ENCODE assay signal across 20 cellular contexts in the genomic region with DNA sequence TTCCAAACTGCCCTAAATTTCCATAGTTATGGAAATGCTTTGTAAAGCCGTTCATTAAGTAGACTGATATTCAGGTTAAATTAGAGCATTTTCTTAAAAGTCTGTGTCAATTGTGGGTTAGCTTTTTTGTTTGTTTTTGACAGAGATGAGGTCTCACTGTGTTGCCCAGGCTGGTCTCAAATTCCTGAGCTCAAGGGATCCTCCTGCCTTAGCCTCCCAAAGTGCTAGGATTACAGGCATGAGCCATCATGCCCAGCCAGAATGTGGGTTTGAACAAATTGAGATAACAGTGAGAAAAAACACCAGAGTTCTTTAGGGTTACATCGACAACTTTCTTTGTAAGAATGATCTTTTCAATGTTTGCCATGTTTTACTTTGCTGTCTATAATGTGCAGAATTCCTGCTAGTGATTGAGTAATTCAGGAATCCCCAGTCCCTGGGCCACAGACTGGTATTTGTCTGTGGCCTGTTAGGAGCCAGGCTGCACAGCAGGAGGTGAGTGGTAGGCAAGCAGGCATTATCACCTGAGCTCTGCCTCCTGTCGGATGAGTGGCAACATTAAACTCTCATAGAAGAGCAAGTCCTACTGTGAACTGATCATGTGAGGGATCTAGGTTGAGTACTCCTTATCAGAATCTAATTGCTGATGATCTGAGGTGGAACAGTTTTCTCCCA.
DNase-seq lines count a peak whose midpoint lies in the region; ATAC-seq, FAIRE-seq and TF ChIP-seq lines count a peak whose summit lies in the region.
"Had no signal": no experiment of that assay in that cellular context is flagged by ENCODE, and none has a peak within 500 bp of the region (broad histone marks: within the 10 kb centered on the region; RNA-seq: fewer than 3 reads in every experiment).

No MANE protein-coding gene starts in this region.

- 77% methylated on average over 3 of the region's 3 CpGs; no CpG with 5 or more reads in 1 of the 2 experiments for WGBS in H1 (ENCODE audit: extremely low coverage in 1 of 2, insufficient coverage in 1 of 2, insufficient read length in 1 of 2, insufficient replicate concordance in 2 of 2, low coverage in 1 of 2, low lambda C conversion rate in 2 of 2, missing lambda C conversion rate in 1 of 2), 2 experiments
- WGBS in mesendoderm (ENCODE audit: extremely low coverage, insufficient coverage, low lambda C conversion rate): no CpG with 5 or more reads among the region's 3 CpGs

- H3K27me3 ChIP-seq in H1 (replicated peaks in 1 of 4; ENCODE audit: control insufficient read depth in 3 of 4, extremely low read depth in 1 of 4, insufficient read depth in 3 of 4, low read length in 3 of 4) (no peaks in the 10 kb centered on the region), mesendoderm (ENCODE audit: insufficient read depth, low read length, poor library complexity) (no peaks in the 10 kb centered on the region)
- H3K27me3 ChIP-seq: BLaER1 treated with 17β-estradiol and CSF1 and Interleukin-3, amounts not matched to agents 10 nM and 100 nM had no signal

- POLR2A ChIA-PET in H1 (lab: Charles Lee; ENCODE audit: partially characterized antibody): interaction anchor here (3.8 kb wide), 1 partner anchor 18 kb away, joined by 12 read pairs; no protein-coding TSS in a partner anchor

- H2AFZ ChIP-seq in H1 (ENCODE audit: low read length): no peak overlapping the region

- H3K56ac ChIP-seq in H1 (replicated peaks; ENCODE audit: insufficient read length, low read depth, low read length) (no peak overlapping the region), mesendoderm (ENCODE audit: low read length) (no peak overlapping the region)

- H3K4me1 ChIP-seq in H1 (replicated peaks in 1 of 4; ENCODE audit: control insufficient read depth in 3 of 4, insufficient read depth in 4 of 4, low read length in 3 of 4) (peaks cover 6 to 12% (median 9%) of the 10 kb centered on the region in 4 experiments), mesendoderm (ENCODE audit: control insufficient read depth, low read depth, low read length) (peaks cover 2% of the 10 kb centered on the region)
- H3K4me1 ChIP-seq: HAP-1 had no signal

- no peak overlapping the region for H3K27ac ChIP-seq in H1 (ENCODE audit: low read depth, low read length)
- no peak overlapping the region for H3K27ac ChIP-seq in mesendoderm (ENCODE audit: low read depth, low read length)
- H3K27ac ChIP-seq: BLaER1 treated with 17β-estradiol and CSF1 and Interleukin-3, amounts not matched to agents 10 nM and 100 nM had no signal

- peak; percentile 30 to 41 for TF ChIP-seq RAD21 in H1 (IDR thresholded peaks at IDR 0.05 in 1 of 2, conservative IDR thresholded peaks at IDR 0.05 in 1 of 2; ENCODE audit: low read depth in 2 of 2, low read length in 2 of 2)

- no peak overlapping the region for H2BK120ac ChIP-seq in H1 (replicated peaks; ENCODE audit: low read depth, low read length)
- H2BK120ac ChIP-seq in mesendoderm (ENCODE audit: low read depth, low read length): no peak overlapping the region

- ATAC-seq in GM19324 (IDR thresholded peaks at IDR 0.05; ENCODE audit: low FRiP score, unreplicated experiment): no peak
- ATAC-seq: activated T-cell treated with anti-CD3 and anti-CD28 coated beads, Interleukin-2, amount 50 U/mL, for 4 hours; naive thymus-derived CD4-positive, alpha-beta T cell had no signal

- H3K4me3 ChIP-seq in H1 (ENCODE audit: extremely low read depth in 1 of 4, insufficient read depth in 2 of 4, low read depth in 3 of 4, low read length in 4 of 4) (no peak overlapping the region), mesendoderm (ENCODE audit: low read length) (no peak overlapping the region)
- H3K4me3 ChIP-seq: BLaER1 treated with 17β-estradiol and CSF1 and Interleukin-3, amounts not matched to agents 10 nM and 100 nM; HAP-1 had no signal

- no peak for TF ChIP-seq EP300 in H1 (IDR thresholded peaks at IDR 0.05; ENCODE audit: borderline replicate concordance in 1 of 2, low read depth in 2 of 2, low read length in 2 of 2)

- no peak overlapping the region for H3K4ac ChIP-seq in H1 (replicated peaks; ENCODE audit: insufficient read length, low read depth, low read length)
- H3K4ac ChIP-seq in mesendoderm (ENCODE audit: low read depth, low read length): no peak overlapping the region

- H3K23ac ChIP-seq in H1 (ENCODE audit: insufficient read length) (no peak overlapping the region), mesendoderm (ENCODE audit: low read length) (no peak overlapping the region)

- no peaks in the 10 kb centered on the region for H3K23me2 ChIP-seq in H1 (ENCODE audit: low read depth, low read length)

- peaks cover 7% of the 10 kb centered on the region for H3K79me1 ChIP-seq in H1 (ENCODE audit: low read depth, low read length)
- H3K79me1 ChIP-seq in mesendoderm (ENCODE audit: low read length): peaks cover 13% of the 10 kb centered on the region

- CTCF ChIA-PET in H1 (lab: Charles Lee; ENCODE audit: partially characterized antibody): interaction anchor here (0.8 to 2.8 kb wide), 9 partner anchors 9 to 213 kb away, joined by 3 to 9 read pairs (median 4); no protein-coding TSS in a partner anchor

- H3K14ac ChIP-seq in H1 (ENCODE audit: insufficient read length): no peak overlapping the region

- peaks cover 0 to 3% (median 1%) of the 10 kb centered on the region in 4 experiments; a peak in 3 of 8 replicates for H3K36me3 ChIP-seq in H1 (ENCODE audit: control insufficient read depth in 2 of 4, insufficient read depth in 4 of 4, low read length in 3 of 4)
- no peaks in the 10 kb centered on the region for H3K36me3 ChIP-seq in mesendoderm (ENCODE audit: control insufficient read depth, insufficient read depth, low read length)
- H3K36me3 ChIP-seq: HAP-1 had no signal

- H2BK5ac ChIP-seq in H1 (ENCODE audit: low read depth, low read length) (no peak overlapping the region), mesendoderm (ENCODE audit: low read length) (no peak overlapping the region)

- no peak overlapping the region for H3K18ac ChIP-seq in H1 (ENCODE audit: extremely low read depth, low read length)
- no peak overlapping the region for H3K18ac ChIP-seq in mesendoderm (ENCODE audit: low read length)

- H3K79me2 ChIP-seq in H1 (ENCODE audit: control insufficient read depth in 1 of 2, insufficient read depth in 2 of 2, low read length in 2 of 2): peaks cover 4 to 91% of the 10 kb centered on the region in 2 experiments; a peak in 3 of 4 replicates
- H3K79me2 ChIP-seq in mesendoderm (ENCODE audit: control insufficient read depth, insufficient read depth, low read length): peaks cover 21% of the 10 kb centered on the region

- H2BK20ac ChIP-seq in H1 (ENCODE audit: low read length): no peak overlapping the region

- TF ChIP-seq CTCF in H1 (IDR thresholded peaks at IDR 0.05; ENCODE audit: control extremely low read depth in 1 of 3, insufficient read depth in 1 of 3, low read depth in 1 of 3, low read length in 3 of 3): peak in 2 of 3 experiments; percentile 11 to 34; a peak in 2 of 4 replicates

- peaks cover 3 to 11% of the 10 kb centered on the region in 2 experiments for H4K20me1 ChIP-seq in H1 (replicated peaks in 1 of 2; ENCODE audit: control insufficient read depth in 1 of 2, insufficient read depth in 2 of 2, low read length in 2 of 2)

- H2BK15ac ChIP-seq in H1 (ENCODE audit: low read length) (no peak overlapping the region), mesendoderm (replicated peaks; ENCODE audit: low read depth) (no peak overlapping the region)

- FAIRE-seq in H1 (lab: Jason Lieb, UNC) (no peak), GM12891 (lab: Jason Lieb, UNC) (no peak)
- FAIRE-seq: GM12892, GM19239 had no signal

- no peak overlapping the region for H4K8ac ChIP-seq in H1 (ENCODE audit: extremely low read depth, insufficient read depth, low read length)
- H4K8ac ChIP-seq in mesendoderm (ENCODE audit: low read depth, low read length): no peak overlapping the region

- H3K9me3 ChIP-seq in H1 (ENCODE audit: insufficient read depth in 2 of 2, low read depth in 1 of 2, low read length in 1 of 2): no peaks in the 10 kb centered on the region
- H3K9me3 ChIP-seq: BLaER1 treated with 17β-estradiol and CSF1 and Interleukin-3, amounts not matched to agents 10 nM and 100 nM; HAP-1 had no signal

- no peak for TF ChIP-seq POLR2A in H1 (IDR thresholded peaks at IDR 0.05; ENCODE audit: control extremely low read depth in 1 of 2, low read depth in 2 of 2, low read length in 2 of 2)
- TF ChIP-seq POLR2A in GM12891 (IDR thresholded peaks at IDR 0.05; ENCODE audit: low read depth, low read length): no peak

- no peak overlapping the region for H4K5ac ChIP-seq in H1 (ENCODE audit: insufficient read length, low read depth, low read length)
- H4K5ac ChIP-seq in mesendoderm (ENCODE audit: low read length): no peak overlapping the region

- H2BK12ac ChIP-seq in H1 (ENCODE audit: low read depth, low read length): no peak overlapping the region

- DNase-seq in Daoy (ENCODE audit: low read depth) (peak; percentile 76), HuH-7.5 (ENCODE audit: low spot score) (peak; percentile 39), H1 (ENCODE audit: low read depth in 1 of 2, low spot score in 2 of 2) (peak in 1 of 2 experiments; percentile 31), mesendoderm (peak; percentile 92), GM12891 (ENCODE audit: insufficient read length, low spot score) (no peak), superior temporal gyrus (ENCODE audit: extremely low spot score) (no peak), medulla oblongata (ENCODE audit: extremely low spot score) (no peak)
- DNase-seq: activated CD4-positive, alpha-beta T cell treated with anti-CD3 and anti-CD28 coated beads, Interleukin-2, amount 10 ng/mL, durations not matched to agents 24 days and 14 days; activated T-cell treated with anti-CD3 and anti-CD28 coated beads, Interleukin-2, amount 50 U/mL, for 4 hours; amygdala; DMS79 treated with DMSO at 0.1 percent for 48 hours; foreskin melanocyte; naive thymus-derived CD4-positive, alpha-beta T cell; NCI-H1105 treated with DMSO at 0.1 percent for 48 hours; NCI-H82 had no signal

- no peak overlapping the region for H3K9ac ChIP-seq in H1 (replicated peaks in 1 of 4; ENCODE audit: extremely low read depth in 1 of 4, low read depth in 3 of 4, low read length in 3 of 4)
- H3K9ac ChIP-seq in mesendoderm (ENCODE audit: low read length): no peak overlapping the region
- H3K9ac ChIP-seq: BLaER1 treated with 17β-estradiol and CSF1 and Interleukin-3, amounts not matched to agents 10 nM and 100 nM had no signal

- no peak overlapping the region for H4K91ac ChIP-seq in H1 (replicated peaks; ENCODE audit: insufficient read length, low read length)

- H3K4me2 ChIP-seq in H1 (ENCODE audit: insufficient read depth in 1 of 2, low read depth in 2 of 2, low read length in 2 of 2) (no peak overlapping the region), mesendoderm (ENCODE audit: low read length) (no peak overlapping the region)

- H2AK5ac ChIP-seq in H1 (ENCODE audit: low read depth, low read length): no peak overlapping the region
- H2AK5ac ChIP-seq in mesendoderm (ENCODE audit: low read length): no peak overlapping the region

TF ChIP-seq in H1, 55 proteins besides CTCF, POLR2A, EP300 and RAD21:
- no peak for TF ChIP-seq KDM4A (IDR thresholded peaks at IDR 0.05; ENCODE audit: low read depth, low read length, severe bottlenecking)
- TF ChIP-seq CEBPB (IDR thresholded peaks at IDR 0.05; ENCODE audit: low read depth, low read length): 0 out of 2 replicates have a peak, but pooled peaks have one; percentile 31

TF ChIP-seq in GM12891, 5 proteins besides CTCF, POLR2A, EP300 and RAD21 (continues in another document):
- TF ChIP-seq POLR2AphosphoS5 (IDR thresholded peaks at IDR 0.05; ENCODE audit: low read depth, low read length) (no peak), TAF1 (IDR thresholded peaks at IDR 0.05; ENCODE audit: low read depth, low read length) (no peak)

Comparison
In these comparisons a context has a peak if more than half of its experiments do, and no peak if none do; other contexts are left out.
1. DNase-seq: peak in Daoy (single experiment), HuH-7.5 (single experiment) and mesendoderm (single experiment); none in GM12891 (single experiment), superior temporal gyrus (single experiment) and medulla oblongata (single experiment).